1 cellular context compared by ENCODE assay signal in genomic region chr9:130680836-130681768, GRCh38.
TF ChIP-seq lines count a peak whose summit lies in the region.

No MANE protein-coding gene starts in this region.

TF ChIP-seq in GM12878, 131 proteins besides CTCF, POLR2A, EP300 and RAD21:
- TF ChIP-seq BHLHE40 (IDR thresholded peaks at IDR 0.05; ENCODE audit: borderline replicate concordance in 1 of 2, low read depth in 2 of 2, low read length in 1 of 2): peak in 1 of 2 experiments; percentile 62; a peak in 2 of 4 replicates
- peak; percentile 41; the same call in 1 of the 2 replicates for TF ChIP-seq IKZF1 (conservative IDR thresholded peaks at IDR 0.05)
- no peak for TF ChIP-seq PRDM15 (CRISPR knock-in tag; IDR thresholded peaks at IDR 0.05)
- no peak for TF ChIP-seq BCL11A (IDR thresholded peaks at IDR 0.05; ENCODE audit: low read depth, low read length)
- no peak for TF ChIP-seq SPI1 (IDR thresholded peaks at IDR 0.05; ENCODE audit: borderline replicate concordance, insufficient read depth, low read depth, low read length)
- no peak for TF ChIP-seq ELK1 (IDR thresholded peaks at IDR 0.05; ENCODE audit: low read depth, low read length)
- TF ChIP-seq RFX5 (IDR thresholded peaks at IDR 0.05; ENCODE audit: low read depth, low read length): no peak
- TF ChIP-seq ETV6 (conservative IDR thresholded peaks at IDR 0.05 in 1 of 2, IDR thresholded peaks at IDR 0.05 in 1 of 2; ENCODE audit: borderline replicate concordance in 1 of 2, low read depth in 1 of 2): no peak
- TF ChIP-seq NRF1 (conservative IDR thresholded peaks at IDR 0.05; ENCODE audit: low read depth, low read length): peak; percentile 48
- no peak for TF ChIP-seq MTA2 (IDR thresholded peaks at IDR 0.05; ENCODE audit: low read depth)
